1 cellular context compared by ENCODE assay signal in the genomic region with DNA sequence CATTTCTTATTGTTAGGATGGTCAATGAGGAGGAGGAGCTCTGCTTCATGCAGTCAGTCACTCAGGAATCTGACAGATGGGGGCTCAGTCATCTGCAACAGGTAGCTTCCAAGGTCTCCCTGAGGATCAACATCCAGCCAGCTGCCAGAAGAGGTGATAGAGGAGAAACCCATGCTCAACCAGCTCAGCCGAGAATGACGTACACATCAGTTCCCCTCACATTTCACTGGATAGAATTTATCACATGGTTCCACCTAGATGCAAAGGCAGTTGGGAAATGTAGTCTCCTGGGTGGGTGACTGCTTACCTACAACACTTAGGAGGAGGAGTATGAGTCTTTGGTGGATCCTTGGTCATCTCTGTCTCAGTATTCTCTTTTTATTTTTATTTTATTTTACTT.
TF ChIP-seq lines count a peak whose summit lies in the region.

No MANE protein-coding gene starts in this region.

TF ChIP-seq in K562, 482 proteins besides CTCF, POLR2A, EP300 and RAD21 (continued from another document):
- TF ChIP-seq ATF7 (IDR thresholded peaks at IDR 0.05) = peak; percentile 93
- TF ChIP-seq THRAP3 (IDR thresholded peaks at IDR 0.05; ENCODE audit: borderline replicate concordance) = no peak
- 0 out of 2 replicates have a peak, but pooled peaks have one; percentile 46 for TF ChIP-seq MBD2 (IDR thresholded peaks at IDR 0.05; ENCODE audit: borderline replicate concordance, low read depth)
- TF ChIP-seq PHF20 (IDR thresholded peaks at IDR 0.05; ENCODE audit: partially characterized antibody) = no peak
- TF ChIP-seq FOS (IDR thresholded peaks at IDR 0.05; ENCODE audit: extremely low read depth, insufficient read length) = peak; percentile 80
- TF ChIP-seq CREM (IDR thresholded peaks at IDR 0.05; ENCODE audit: low read depth) = peak; percentile 86
- TF ChIP-seq, protein P1, sequence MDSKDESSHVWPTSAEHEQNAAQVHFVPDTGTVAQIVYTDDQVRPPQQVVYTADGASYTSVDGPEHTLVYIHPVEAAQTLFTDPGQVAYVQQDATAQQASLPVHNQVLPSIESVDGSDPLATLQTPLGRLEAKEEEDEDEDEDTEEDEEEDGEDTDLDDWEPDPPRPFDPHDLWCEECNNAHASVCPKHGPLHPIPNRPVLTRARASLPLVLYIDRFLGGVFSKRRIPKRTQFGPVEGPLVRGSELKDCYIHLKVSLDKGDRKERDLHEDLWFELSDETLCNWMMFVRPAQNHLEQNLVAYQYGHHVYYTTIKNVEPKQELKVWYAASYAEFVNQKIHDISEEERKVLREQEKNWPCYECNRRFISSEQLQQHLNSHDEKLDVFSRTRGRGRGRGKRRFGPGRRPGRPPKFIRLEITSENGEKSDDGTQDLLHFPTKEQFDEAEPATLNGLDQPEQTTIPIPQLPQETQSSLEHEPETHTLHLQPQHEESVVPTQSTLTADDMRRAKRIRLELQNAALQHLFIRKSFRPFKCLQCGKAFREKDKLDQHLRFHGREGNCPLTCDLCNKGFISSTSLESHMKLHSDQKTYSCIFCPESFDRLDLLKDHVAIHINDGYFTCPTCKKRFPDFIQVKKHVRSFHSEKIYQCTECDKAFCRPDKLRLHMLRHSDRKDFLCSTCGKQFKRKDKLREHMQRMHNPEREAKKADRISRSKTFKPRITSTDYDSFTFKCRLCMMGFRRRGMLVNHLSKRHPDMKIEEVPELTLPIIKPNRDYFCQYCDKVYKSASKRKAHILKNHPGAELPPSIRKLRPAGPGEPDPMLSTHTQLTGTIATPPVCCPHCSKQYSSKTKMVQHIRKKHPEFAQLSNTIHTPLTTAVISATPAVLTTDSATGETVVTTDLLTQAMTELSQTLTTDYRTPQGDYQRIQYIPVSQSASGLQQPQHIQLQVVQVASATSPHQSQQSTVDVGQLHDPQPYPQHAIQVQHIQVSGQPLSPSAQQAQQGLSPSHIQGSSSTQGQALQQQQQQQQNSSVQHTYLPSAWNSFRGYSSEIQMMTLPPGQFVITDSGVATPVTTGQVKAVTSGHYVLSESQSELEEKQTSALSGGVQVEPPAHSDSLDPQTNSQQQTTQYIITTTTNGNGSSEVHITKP (IDR thresholded peaks at IDR 0.05; ENCODE audit: partially characterized antibody) = peak; percentile 46
- TF ChIP-seq PHB (CRISPR knock-in tag; IDR thresholded peaks at IDR 0.05) = no peak
- TF ChIP-seq CXXC5 (CRISPR knock-in tag; IDR thresholded peaks at IDR 0.05) = no peak
- TF ChIP-seq ZNF146 (CRISPR knock-in tag; IDR thresholded peaks at IDR 0.05; ENCODE audit: unreplicated experiment) = no peak
- TF ChIP-seq ATF1 (CRISPR knock-in tag; IDR thresholded peaks at IDR 0.05) = no peak
- TF ChIP-seq ATF1 (tag; IDR thresholded peaks at IDR 0.05) = peak; percentile 77
- TF ChIP-seq CREB1 (IDR thresholded peaks at IDR 0.05) = peak; percentile 41; the same call in 1 of the 2 replicates
- TF ChIP-seq CREB1 (CRISPR knock-in tag; IDR thresholded peaks at IDR 0.05) = no peak
- TF ChIP-seq JUND (IDR thresholded peaks at IDR 0.05; ENCODE audit: borderline replicate concordance, low read depth, low read length) = peak; percentile 78; the same call in 1 of the 2 replicates
- TF ChIP-seq JUND (tag; IDR thresholded peaks at IDR 0.05; ENCODE audit: borderline replicate concordance, low read depth, low read length) = peak; percentile 72; the same call in 1 of the 3 replicates
- TF ChIP-seq CBFB (CRISPR knock-in tag; IDR thresholded peaks at IDR 0.05) = no peak
- peak; percentile 80 for TF ChIP-seq RAD51 (IDR thresholded peaks at IDR 0.05; ENCODE audit: borderline replicate concordance, low read depth)
- TF ChIP-seq SPI1 (IDR thresholded peaks at IDR 0.05; ENCODE audit: borderline replicate concordance, low read depth, low read length) = peak; percentile 38; the same call in 1 of the 2 replicates
- TF ChIP-seq RBM25 (IDR thresholded peaks at IDR 0.05; ENCODE audit: low read depth, low read length, severe bottlenecking) = peak; percentile 84
- no peak for TF ChIP-seq ZNF347 (CRISPR knock-in tag; IDR thresholded peaks at IDR 0.05; ENCODE audit: low read depth)
- TF ChIP-seq, protein P2, sequence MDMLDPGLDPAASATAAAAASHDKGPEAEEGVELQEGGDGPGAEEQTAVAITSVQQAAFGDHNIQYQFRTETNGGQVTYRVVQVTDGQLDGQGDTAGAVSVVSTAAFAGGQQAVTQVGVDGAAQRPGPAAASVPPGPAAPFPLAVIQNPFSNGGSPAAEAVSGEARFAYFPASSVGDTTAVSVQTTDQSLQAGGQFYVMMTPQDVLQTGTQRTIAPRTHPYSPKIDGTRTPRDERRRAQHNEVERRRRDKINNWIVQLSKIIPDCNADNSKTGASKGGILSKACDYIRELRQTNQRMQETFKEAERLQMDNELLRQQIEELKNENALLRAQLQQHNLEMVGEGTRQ (CRISPR knock-in tag; IDR thresholded peaks at IDR 0.05) = peak; percentile 89
- TF ChIP-seq, protein P3, sequence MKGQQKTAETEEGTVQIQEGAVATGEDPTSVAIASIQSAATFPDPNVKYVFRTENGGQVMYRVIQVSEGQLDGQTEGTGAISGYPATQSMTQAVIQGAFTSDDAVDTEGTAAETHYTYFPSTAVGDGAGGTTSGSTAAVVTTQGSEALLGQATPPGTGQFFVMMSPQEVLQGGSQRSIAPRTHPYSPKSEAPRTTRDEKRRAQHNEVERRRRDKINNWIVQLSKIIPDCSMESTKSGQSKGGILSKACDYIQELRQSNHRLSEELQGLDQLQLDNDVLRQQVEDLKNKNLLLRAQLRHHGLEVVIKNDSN (CRISPR knock-in tag; IDR thresholded peaks at IDR 0.05) = peak; percentile 88
- TF ChIP-seq, protein P4, sequence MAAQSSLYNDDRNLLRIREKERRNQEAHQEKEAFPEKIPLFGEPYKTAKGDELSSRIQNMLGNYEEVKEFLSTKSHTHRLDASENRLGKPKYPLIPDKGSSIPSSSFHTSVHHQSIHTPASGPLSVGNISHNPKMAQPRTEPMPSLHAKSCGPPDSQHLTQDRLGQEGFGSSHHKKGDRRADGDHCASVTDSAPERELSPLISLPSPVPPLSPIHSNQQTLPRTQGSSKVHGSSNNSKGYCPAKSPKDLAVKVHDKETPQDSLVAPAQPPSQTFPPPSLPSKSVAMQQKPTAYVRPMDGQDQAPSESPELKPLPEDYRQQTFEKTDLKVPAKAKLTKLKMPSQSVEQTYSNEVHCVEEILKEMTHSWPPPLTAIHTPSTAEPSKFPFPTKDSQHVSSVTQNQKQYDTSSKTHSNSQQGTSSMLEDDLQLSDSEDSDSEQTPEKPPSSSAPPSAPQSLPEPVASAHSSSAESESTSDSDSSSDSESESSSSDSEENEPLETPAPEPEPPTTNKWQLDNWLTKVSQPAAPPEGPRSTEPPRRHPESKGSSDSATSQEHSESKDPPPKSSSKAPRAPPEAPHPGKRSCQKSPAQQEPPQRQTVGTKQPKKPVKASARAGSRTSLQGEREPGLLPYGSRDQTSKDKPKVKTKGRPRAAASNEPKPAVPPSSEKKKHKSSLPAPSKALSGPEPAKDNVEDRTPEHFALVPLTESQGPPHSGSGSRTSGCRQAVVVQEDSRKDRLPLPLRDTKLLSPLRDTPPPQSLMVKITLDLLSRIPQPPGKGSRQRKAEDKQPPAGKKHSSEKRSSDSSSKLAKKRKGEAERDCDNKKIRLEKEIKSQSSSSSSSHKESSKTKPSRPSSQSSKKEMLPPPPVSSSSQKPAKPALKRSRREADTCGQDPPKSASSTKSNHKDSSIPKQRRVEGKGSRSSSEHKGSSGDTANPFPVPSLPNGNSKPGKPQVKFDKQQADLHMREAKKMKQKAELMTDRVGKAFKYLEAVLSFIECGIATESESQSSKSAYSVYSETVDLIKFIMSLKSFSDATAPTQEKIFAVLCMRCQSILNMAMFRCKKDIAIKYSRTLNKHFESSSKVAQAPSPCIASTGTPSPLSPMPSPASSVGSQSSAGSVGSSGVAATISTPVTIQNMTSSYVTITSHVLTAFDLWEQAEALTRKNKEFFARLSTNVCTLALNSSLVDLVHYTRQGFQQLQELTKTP (IDR thresholded peaks at IDR 0.05; ENCODE audit: low read depth in 1 of 2, partially characterized antibody in 2 of 2) = peak in 1 of 2 experiments; percentile 77
- no peak for TF ChIP-seq ZNF134 (CRISPR knock-in tag; conservative IDR thresholded peaks at IDR 0.05)
- peak; percentile 91 for TF ChIP-seq HCFC1 (IDR thresholded peaks at IDR 0.05; ENCODE audit: low read depth, low read length)
- TF ChIP-seq, protein P5, sequence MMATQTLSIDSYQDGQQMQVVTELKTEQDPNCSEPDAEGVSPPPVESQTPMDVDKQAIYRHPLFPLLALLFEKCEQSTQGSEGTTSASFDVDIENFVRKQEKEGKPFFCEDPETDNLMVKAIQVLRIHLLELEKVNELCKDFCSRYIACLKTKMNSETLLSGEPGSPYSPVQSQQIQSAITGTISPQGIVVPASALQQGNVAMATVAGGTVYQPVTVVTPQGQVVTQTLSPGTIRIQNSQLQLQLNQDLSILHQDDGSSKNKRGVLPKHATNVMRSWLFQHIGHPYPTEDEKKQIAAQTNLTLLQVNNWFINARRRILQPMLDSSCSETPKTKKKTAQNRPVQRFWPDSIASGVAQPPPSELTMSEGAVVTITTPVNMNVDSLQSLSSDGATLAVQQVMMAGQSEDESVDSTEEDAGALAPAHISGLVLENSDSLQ (IDR thresholded peaks at IDR 0.05) = peak; percentile 74
- peak; percentile 70 to 76 for TF ChIP-seq SIX5 (IDR thresholded peaks at IDR 0.05; ENCODE audit: borderline replicate concordance in 1 of 2, insufficient read depth in 1 of 2, low read depth in 1 of 2, low read length in 2 of 2)
- no peak for TF ChIP-seq ZNF197 (CRISPR knock-in tag; IDR thresholded peaks at IDR 0.05; ENCODE audit: low read depth)
- TF ChIP-seq TCFL5 (CRISPR knock-in tag; conservative IDR thresholded peaks at IDR 0.05) = no peak
- 0 out of 2 replicates have a peak, but pooled peaks have one; percentile 20 for TF ChIP-seq JUN (IDR thresholded peaks at IDR 0.05; ENCODE audit: borderline replicate concordance, low read depth, low read length)
- no peak for TF ChIP-seq JUN (CRISPR knock-in tag; IDR thresholded peaks at IDR 0.05; ENCODE audit: borderline replicate concordance)
- TF ChIP-seq ZNF143 (CRISPR knock-in tag; IDR thresholded peaks at IDR 0.05) = peak; percentile 83
- peak; percentile 59; the same call in 1 of the 2 replicates for TF ChIP-seq ZNF766 (CRISPR knock-in tag; conservative IDR thresholded peaks at IDR 0.05)
- TF ChIP-seq ZNF41 (CRISPR knock-in tag; conservative IDR thresholded peaks at IDR 0.05) = no peak
- peak in 1 of 2 experiments; percentile 30; a peak in 1 of 4 replicates for TF ChIP-seq NRF1 (conservative IDR thresholded peaks at IDR 0.05 in 1 of 2, IDR thresholded peaks at IDR 0.05 in 1 of 2)
TF ChIP-seq in K562: peak in this region for 23.
